Comparison of ENCODE assay signal across 20 cellular contexts in the genomic region with DNA sequence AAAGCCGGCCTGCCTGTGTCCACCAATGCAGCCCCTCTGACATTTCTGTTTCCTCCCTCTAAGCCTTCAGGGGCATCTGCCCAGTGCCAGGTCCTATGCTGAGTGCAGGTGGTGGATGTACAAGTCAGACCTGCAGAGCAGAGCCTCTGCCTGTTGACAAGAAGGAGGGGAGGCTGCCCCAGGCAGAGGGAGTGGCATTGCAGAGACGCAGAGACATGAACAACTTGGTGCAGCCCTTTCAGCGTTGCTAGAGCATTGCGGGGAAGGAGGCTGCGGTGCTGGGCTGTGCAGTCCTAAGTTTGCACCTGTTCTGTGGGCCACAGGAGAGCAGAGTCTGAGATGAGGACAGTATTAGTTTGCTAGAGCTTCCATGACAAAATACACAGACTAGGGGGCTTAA.
"Had no signal": no experiment of that assay in that cellular context is flagged by ENCODE, and none has a peak within 500 bp of the region (broad histone marks: within the 10 kb centered on the region; RNA-seq: fewer than 3 reads in every experiment).

No MANE protein-coding gene starts in this region.

- H3K9me3 ChIP-seq: left lung, thyroid gland had no signal

- DNase-seq: activated CD4-positive, alpha-beta T cell treated with anti-CD3 and anti-CD28 coated beads for 36 hours; activated CD4-positive, alpha-beta T cell treated with anti-CD3 and anti-CD28 coated beads, Interleukin-2, amount 50 U/mL, for 48 hours; activated naive CD8-positive, alpha-beta T cell treated with anti-CD3 and anti-CD28 coated beads for 36 hours; amygdala; cortex of kidney; left lung; mammary epithelial cell; midbrain; nucleus accumbens; stimulated activated CD4-positive, alpha-beta T cell treated with anti-CD3 and anti-CD28 coated beads, Interleukin-12 subunit alpha, Interleukin-12 subunit beta, amount 100 ng/mL, for 4 hours; stimulated activated CD4-positive, alpha-beta T cell treated with anti-CD3 and anti-CD28 coated beads, Interleukin-1b, Interleukin-23, amount 100 ng/mL, for 48 hours; stimulated activated CD8-positive, alpha-beta memory T cell treated with anti-CD3 and anti-CD28 coated beads, Interleukin-4, amount 100 ng/mL, for 48 hours; stimulated activated naive CD4-positive, alpha-beta T cell; SW 1271; T-helper 2 cell; thyroid gland had no signal

- H3K4me1 ChIP-seq: left lung had no signal

- H3K4me3 ChIP-seq: hepatocyte, left lung, thyroid gland had no signal

- FAIRE-seq: TTC549, urothelium cell line had no signal

- H3K36me3 ChIP-seq: left lung, thyroid gland had no signal

- H3K27me3 ChIP-seq: hepatocyte, left lung, thyroid gland had no signal

- H3K27ac ChIP-seq: left lung had no signal

- ATAC-seq: activated CD4-positive, alpha-beta T cell treated with anti-CD3 and anti-CD28 coated beads for 36 hours; left lung; WTC11 had no signal
